In genomic region chr20:35792740-35793139, GRCh38 we compare ENCODE assay signal across 22 cellular contexts. TPM values are rescaled to one million over a fixed set of nuclear protein-coding genes. Genes with fewer than 3 reads are reported as not detected.
DNase-seq lines count a peak whose midpoint lies in the region; ATAC-seq and TF ChIP-seq lines count a peak whose summit lies in the region.
"Had no signal": no experiment of that assay in that cellular context is flagged by ENCODE, and none has a peak within 500 bp of the region (broad histone marks: within the 10 kb centered on the region; RNA-seq: fewer than 3 reads in every experiment).

No MANE protein-coding gene starts in this region.

- no peak for DNase-seq in CD4-positive, CD25-positive, alpha-beta regulatory T cell
- DNase-seq in PC-9 (no peak), naive B cell (no peak), suprapubic skin (ENCODE audit: low spot score in 2 of 2) (no peak), NCI-H187 treated with DMSO at 0.1 percent for 48 hours (lab: John Stamatoyannopoulos, UW) (no peak)
- DNase-seq in stimulated activated naive B cell treated with anti-CD40 and anti-IgM and Interleukin-4, amounts not matched to agents 10 μg/mL and 1 μg/mL and 100 μg/mL, for 72 hours = no peak
- no peak for DNase-seq in CD4-positive, alpha-beta T cell
- DNase-seq: activated CD4-positive, alpha-beta T cell treated with anti-CD3 and anti-CD28 coated beads, Interleukin-2, amount 50 U/mL, for 4 hours; left ventricle myocardium superior; NCI-H1694; RPMI8226; stimulated activated CD4-positive, alpha-beta T cell treated with anti-CD3 and anti-CD28 coated beads, Interleukin-12 subunit alpha, Interleukin-12 subunit beta, amount 100 ng/mL, for 4 hours; stimulated activated CD4-positive, alpha-beta T cell treated with anti-CD3 and anti-CD28 coated beads, Interleukin-4, amount 100 ng/mL, for 1 hour; T-helper 1 cell; testis had no signal

- CTCF ChIA-PET in PC-9 (lab: Charles Lee) = interaction anchor here (0.7 kb wide), 1 partner anchor 65 kb away, joined by 3 read pairs; no protein-coding TSS in a partner anchor
- CTCF ChIA-PET in CD4-positive, alpha-beta T cell (lab: Charles Lee) = no interaction called here

- WGBS in suprapubic skin = 73% methylated on average over 4 of the region's 4 CpGs

- no peaks in the 10 kb centered on the region for H3K9me2 ChIP-seq in PC-9 (ENCODE audit: insufficient read depth)

- peak overlapping the region in 2 of 3 donors; percentile 9 to 11 for H3K27ac Mint-ChIP-seq in CD4-positive, CD25-positive, alpha-beta regulatory T cell
- H3K27ac Mint-ChIP-seq in naive B cell = peak overlapping the region in 4 of 6 donors; percentile 15 to 95 (median 46)
- H3K27ac Mint-ChIP-seq in stimulated activated naive B cell treated with anti-CD40 and anti-IgM and Interleukin-4, amounts not matched to agents 10 μg/mL and 1 μg/mL and 100 μg/mL, for 72 hours = no peak overlapping the region
- H3K27ac Mint-ChIP-seq in CD4-positive, alpha-beta T cell = no peak overlapping the region
- H3K27ac Mint-ChIP-seq: mesothelial cell of epicardium, nephron had no signal

- peaks cover 6 to 40% (median 28%) of the 10 kb centered on the region in 4 donors for H3K4me1 Mint-ChIP-seq in CD4-positive, CD25-positive, alpha-beta regulatory T cell
- H3K4me1 Mint-ChIP-seq in naive B cell = peaks cover 14 to 35% (median 15%) of the 10 kb centered on the region in 3 donors
- H3K4me1 Mint-ChIP-seq in stimulated activated naive B cell treated with anti-CD40 and anti-IgM and Interleukin-4, amounts not matched to agents 10 μg/mL and 1 μg/mL and 100 μg/mL, for 72 hours = peaks cover 6 to 8% of the 10 kb centered on the region in 2 donors
- peaks cover 42% of the 10 kb centered on the region for H3K4me1 Mint-ChIP-seq in CD4-positive, alpha-beta T cell (ENCODE audit: low read depth)
- H3K4me1 Mint-ChIP-seq: mesothelial cell of epicardium, nephron had no signal

- no peak for TF ChIP-seq EP300 in suprapubic skin (IDR thresholded peaks at IDR 0.05)

- H3K27me3 ChIP-seq in CD4-positive, CD25-positive, alpha-beta regulatory T cell (ENCODE audit: control insufficient read depth, insufficient read depth, low read length) = no peaks in the 10 kb centered on the region
- H3K27me3 ChIP-seq in PC-9 (ENCODE audit: insufficient read depth, low read depth) (no peaks in the 10 kb centered on the region), suprapubic skin (no peaks in the 10 kb centered on the region)
- H3K27me3 ChIP-seq in CD4-positive, alpha-beta T cell (ENCODE audit: control insufficient read depth, insufficient read depth, low read length) = no peaks in the 10 kb centered on the region
- H3K27me3 ChIP-seq: BLaER1 treated with 17β-estradiol and CSF1 and Interleukin-3, amounts not matched to agents 10 nM and 100 nM; testis had no signal

- no peaks in the 10 kb centered on the region for H3K36me3 Mint-ChIP-seq in CD4-positive, CD25-positive, alpha-beta regulatory T cell
- no peaks in the 10 kb centered on the region for H3K36me3 Mint-ChIP-seq in naive B cell
- H3K36me3 Mint-ChIP-seq in stimulated activated naive B cell treated with anti-CD40 and anti-IgM and Interleukin-4, amounts not matched to agents 10 μg/mL and 1 μg/mL and 100 μg/mL, for 72 hours = peaks cover 15 to 29% of the 10 kb centered on the region in 2 donors
- peaks cover 17% of the 10 kb centered on the region for H3K36me3 Mint-ChIP-seq in CD4-positive, alpha-beta T cell (ENCODE audit: low read depth)

- TF ChIP-seq CTCF in PC-9 (conservative IDR thresholded peaks at IDR 0.05) (no peak), suprapubic skin (IDR thresholded peaks at IDR 0.05) (no peak)
- TF ChIP-seq CTCF in CD4-positive, alpha-beta T cell (IDR thresholded peaks at IDR 0.05) = no peak

- H3K27ac ChIP-seq in CD4-positive, CD25-positive, alpha-beta regulatory T cell (ENCODE audit: insufficient read depth, low read length, poor library complexity, severe bottlenecking) = no peak overlapping the region
- H3K27ac ChIP-seq in PC-9 (peak overlapping the region; percentile 50; the same call in 1 of the 2 replicates), suprapubic skin (peak overlapping the region; percentile 54)
- no peak overlapping the region for H3K27ac ChIP-seq in CD4-positive, alpha-beta T cell (ENCODE audit: low read depth, low read length)
- H3K27ac ChIP-seq: parathyroid adenoma, testis had no signal

- H3K4me3 ChIP-seq in CD4-positive, CD25-positive, alpha-beta regulatory T cell (ENCODE audit: low read depth, low read length) = no peak overlapping the region
- no peak overlapping the region for H3K4me3 ChIP-seq in PC-9
- no peak overlapping the region for H3K4me3 ChIP-seq in suprapubic skin
- H3K4me3 ChIP-seq: BLaER1 treated with 17β-estradiol and CSF1 and Interleukin-3, amounts not matched to agents 10 nM and 100 nM; testis had no signal

- H3K79me2 ChIP-seq in PC-9 (ENCODE audit: low read depth) = peaks cover 5% of the 10 kb centered on the region; the same call in 1 of the 2 replicates

- no peak overlapping the region for H3K4me3 Mint-ChIP-seq in CD4-positive, CD25-positive, alpha-beta regulatory T cell
- H3K4me3 Mint-ChIP-seq in naive B cell = no peak overlapping the region
- no peak overlapping the region for H3K4me3 Mint-ChIP-seq in stimulated activated naive B cell treated with anti-CD40 and anti-IgM and Interleukin-4, amounts not matched to agents 10 μg/mL and 1 μg/mL and 100 μg/mL, for 72 hours
- no peak overlapping the region for H3K4me3 Mint-ChIP-seq in CD4-positive, alpha-beta T cell
- H3K4me3 Mint-ChIP-seq: mesothelial cell of epicardium, nephron had no signal

- no peak overlapping the region for H2AFZ ChIP-seq in PC-9
- H2AFZ ChIP-seq: parathyroid adenoma had no signal

- 0 out of 2 replicates have a peak, but pooled peaks cover 3% of the 10 kb centered on the region for H4K20me1 ChIP-seq in PC-9 (ENCODE audit: insufficient read depth)

- no peaks in the 10 kb centered on the region for H3K36me3 ChIP-seq in CD4-positive, CD25-positive, alpha-beta regulatory T cell (ENCODE audit: control insufficient read depth, insufficient read depth, low read length)
- H3K36me3 ChIP-seq in PC-9 (ENCODE audit: low read depth) = no peaks in the 10 kb centered on the region
- no peaks in the 10 kb centered on the region for H3K36me3 ChIP-seq in suprapubic skin

- no peaks in the 10 kb centered on the region for H3K27me3 Mint-ChIP-seq in CD4-positive, CD25-positive, alpha-beta regulatory T cell
- no peaks in the 10 kb centered on the region for H3K27me3 Mint-ChIP-seq in naive B cell
- no peaks in the 10 kb centered on the region for H3K27me3 Mint-ChIP-seq in stimulated activated naive B cell treated with anti-CD40 and anti-IgM and Interleukin-4, amounts not matched to agents 10 μg/mL and 1 μg/mL and 100 μg/mL, for 72 hours
- H3K27me3 Mint-ChIP-seq in CD4-positive, alpha-beta T cell = no peaks in the 10 kb centered on the region

- no peak for TF ChIP-seq POLR2A in suprapubic skin (IDR thresholded peaks at IDR 0.05)

- peaks cover 5% of the 10 kb centered on the region for H3K4me1 ChIP-seq in CD4-positive, CD25-positive, alpha-beta regulatory T cell (ENCODE audit: control insufficient read depth, insufficient read depth, low read length, poor library complexity, severe bottlenecking)
- H3K4me1 ChIP-seq in PC-9 (replicated peaks; ENCODE audit: insufficient read depth) (no peaks in the 10 kb centered on the region; the same call in 1 of the 2 replicates), suprapubic skin (peaks cover 18% of the 10 kb centered on the region)
- H3K4me1 ChIP-seq: testis had no signal

- no TSS peak for BruUV-seq in PC-9 (replicated peaks; lab: Mats Ljungman, UMichigan)

- POLR2A ChIA-PET in PC-9 (lab: Charles Lee; ENCODE audit: unreplicated experiment) = no interaction called here
- POLR2A ChIA-PET in CD4-positive, alpha-beta T cell (lab: Charles Lee) = interaction anchor here (1.0 kb wide), 1 partner anchor 51 kb away, joined by 5 read pairs; the partner anchor contains the start of gene RBM39

- H3F3A ChIP-seq in PC-9 (ENCODE audit: insufficient read depth, low read depth) = peaks cover 11% of the 10 kb centered on the region; the same call in 1 of the 2 replicates

- H3K4me2 ChIP-seq in PC-9 = no peak overlapping the region

- no peaks in the 10 kb centered on the region for H3K9me3 ChIP-seq in CD4-positive, CD25-positive, alpha-beta regulatory T cell (ENCODE audit: control insufficient read depth in 2 of 2, low read length in 2 of 2)
- no peaks in the 10 kb centered on the region for H3K9me3 ChIP-seq in PC-9 (ENCODE audit: insufficient read depth, low read depth)
- H3K9me3 ChIP-seq in suprapubic skin = no peaks in the 10 kb centered on the region
- H3K9me3 ChIP-seq in CD4-positive, alpha-beta T cell (ENCODE audit: control insufficient read depth, low read length) = no peaks in the 10 kb centered on the region
- H3K9me3 ChIP-seq: BLaER1 treated with 17β-estradiol and CSF1 and Interleukin-3, amounts not matched to agents 10 nM and 100 nM; testis had no signal

- intact Hi-C loops in PC-9 (cut with micrococcal nuclease; ENCODE audit: unreplicated experiment) = no loop called here
- intact Hi-C loops in CD4-positive, alpha-beta T cell (cut with DNase I, micrococcal nuclease) = no loop called here

- H3K9me3 Mint-ChIP-seq in CD4-positive, CD25-positive, alpha-beta regulatory T cell = no peaks in the 10 kb centered on the region
- H3K9me3 Mint-ChIP-seq in naive B cell = no peaks in the 10 kb centered on the region
- no peaks in the 10 kb centered on the region for H3K9me3 Mint-ChIP-seq in stimulated activated naive B cell treated with anti-CD40 and anti-IgM and Interleukin-4, amounts not matched to agents 10 μg/mL and 1 μg/mL and 100 μg/mL, for 72 hours
- no peaks in the 10 kb centered on the region for H3K9me3 Mint-ChIP-seq in CD4-positive, alpha-beta T cell
- H3K9me3 Mint-ChIP-seq: activated T-helper 2 cell treated with anti-CD3 and anti-CD28 coated beads, Interferon-gamma antibody, Interleukin-2, Interleukin-4, amounts not matched to agents 10 μg/mL and 5 μg/mL and 100 μg/mL, durations not matched to agents 14 hours and 24 hours and 36 hours; nephron had no signal

- no peak for ATAC-seq in CD4-positive, CD25-positive, alpha-beta regulatory T cell (ENCODE audit: low read depth in 2 of 2)
- no peak for ATAC-seq in naive B cell (ENCODE audit: low read depth in 2 of 2)
- ATAC-seq in stimulated activated naive B cell treated with anti-CD40 and anti-IgM and Interleukin-4, amounts not matched to agents 10 μg/mL and 1 μg/mL and 100 μg/mL, for 72 hours (replicated peaks) = no peak
- ATAC-seq in CD4-positive, alpha-beta T cell (ENCODE audit: poor library complexity) = no peak
- ATAC-seq: HepG2, left ventricle myocardium superior, right cardiac atrium had no signal

RNA-seq across cellular contexts. Expression of gene PHF20, which starts 20.9 kb away (rescaled TPM):
- total RNA-seq in CD4-positive, CD25-positive, alpha-beta regulatory T cell = 159 TPM
- 100 to 1,000 TPM in 2 of 4 donors, 10 to 100 TPM in 2; 87.3 to 126 (median 100) TPM for polyA plus RNA-seq in CD4-positive, CD25-positive, alpha-beta regulatory T cell
- 59.8 and 60.2 TPM in 2 replicates for total RNA-seq in PC-9 (2021)
- 100 to 1,000 TPM; 150 to 257 (median 154) TPM for polyA plus RNA-seq in naive B cell (ENCODE audit: low read depth in 6 of 6)
- 10 to 100 TPM; 44.2 to 60.6 (median 47.3) TPM for total RNA-seq in suprapubic skin
- 100 to 1,000 TPM; 119 to 126 TPM for total RNA-seq in CD4-positive, alpha-beta T cell

RNA-seq across cellular contexts. Expression of gene RBM39, which starts 50.7 kb away (rescaled TPM):
- total RNA-seq in CD4-positive, CD25-positive, alpha-beta regulatory T cell = 1,180 TPM
- 100 to 1,000 TPM; 112 to 144 (median 117) TPM for polyA plus RNA-seq in CD4-positive, CD25-positive, alpha-beta regulatory T cell
- 354 and 379 TPM in 2 replicates for total RNA-seq in PC-9 (2021)
- polyA plus RNA-seq in naive B cell (ENCODE audit: low read depth in 6 of 6) = 100 to 1,000 TPM in 5 of 6 donors, 10 to 100 TPM in 1; 85.4 to 213 (median 173) TPM
- 100 to 1,000 TPM; 245 to 599 (median 258) TPM for total RNA-seq in suprapubic skin
- 1,000 to 10,000 TPM; 1,057 to 1,091 TPM for total RNA-seq in CD4-positive, alpha-beta T cell

Comparison
In these comparisons a context has a peak if more than half of its experiments do, and no peak if none do; other contexts are left out.
1. H3K27ac ChIP-seq: peak in PC-9 (single experiment) and suprapubic skin (single experiment); none in CD4-positive, CD25-positive, alpha-beta regulatory T cell (single experiment) and CD4-positive, alpha-beta T cell (single experiment).
2. H3K27ac Mint-ChIP-seq: peak in CD4-positive, CD25-positive, alpha-beta regulatory T cell (2 of 3) and naive B cell (4 of 6); none in stimulated activated naive B cell treated with anti-CD40 and anti-IgM and Interleukin-4, amounts not matched to agents 10 μg/mL and 1 μg/mL and 100 μg/mL, for 72 hours (single experiment) and CD4-positive, alpha-beta T cell (single experiment).